Comparison of ENCODE assay signal across 9 cellular contexts in genomic region chr12:125533434-125534029, GRCh38.
DNase-seq lines count a peak whose midpoint lies in the region; ATAC-seq and TF ChIP-seq lines count a peak whose summit lies in the region.
"Had no signal": no experiment of that assay in that cellular context is flagged by ENCODE, and none has a peak within 500 bp of the region (broad histone marks: within the 10 kb centered on the region; RNA-seq: fewer than 3 reads in every experiment).

No MANE protein-coding gene starts in this region.

- H3K9me3 ChIP-seq in HAP-1 = no peaks in the 10 kb centered on the region
- H3K9me3 ChIP-seq in SJCRH30 (replicated peaks) = no peaks in the 10 kb centered on the region

- H3K4me3 ChIP-seq in HAP-1 (no peak overlapping the region), coronary artery (no peak overlapping the region), SJCRH30 (no peak overlapping the region)

- peak; percentile 14 for DNase-seq in NCI-H1694 treated with DMSO at 0.1 percent for 48 hours (lab: John Stamatoyannopoulos, UW)
- no peak for DNase-seq in NCI-H1694 (lab: John Stamatoyannopoulos, UW)
- DNase-seq in HAP-1 (ENCODE audit: low spot score in 2 of 2) = peak; percentile 9 to 76
- peak; percentile 76 for DNase-seq in NCI-H69 (lab: John Stamatoyannopoulos, UW)
- DNase-seq in coronary artery (ENCODE audit: low spot score) = peak; percentile 8
- no peak for DNase-seq in SJCRH30
- DNase-seq: CD4-positive, CD25-positive, alpha-beta regulatory T cell had no signal

- H3K4me3 Mint-ChIP-seq in nephron = no peak overlapping the region
- H3K4me3 Mint-ChIP-seq: CD4-positive, CD25-positive, alpha-beta regulatory T cell had no signal

- no peak for ATAC-seq in HG03139 (IDR thresholded peaks at IDR 0.05; ENCODE audit: unreplicated experiment)

- no peak overlapping the region for H3K27ac Mint-ChIP-seq in nephron
- H3K27ac Mint-ChIP-seq: CD4-positive, CD25-positive, alpha-beta regulatory T cell had no signal

- H3K4me1 Mint-ChIP-seq in nephron = no peaks in the 10 kb centered on the region
- H3K4me1 Mint-ChIP-seq: CD4-positive, CD25-positive, alpha-beta regulatory T cell had no signal

- H3K27me3 ChIP-seq in HAP-1 (ENCODE audit: low read depth) (no peaks in the 10 kb centered on the region), SJCRH30 (no peaks in the 10 kb centered on the region)

- H3K9me3 Mint-ChIP-seq in nephron = no peaks in the 10 kb centered on the region

- TF ChIP-seq CTCF in coronary artery (IDR thresholded peaks at IDR 0.05) (no peak), nephron (IDR thresholded peaks at IDR 0.05; ENCODE audit: unreplicated experiment in 3 of 3) (peak; percentile 81 to 95 (median 88))

- in situ Hi-C loops in HAP-1 (cut with MboI; ENCODE audit: low sequenced_read_pairs) = no loop called here

- H3K27me3 Mint-ChIP-seq in nephron (ENCODE audit: low read depth) = peaks cover 40% of the 10 kb centered on the region
- H3K27me3 Mint-ChIP-seq: CD4-positive, CD25-positive, alpha-beta regulatory T cell had no signal

- H3K4me1 ChIP-seq in HAP-1 (no peaks in the 10 kb centered on the region), SJCRH30 (no peaks in the 10 kb centered on the region)

- H3K27ac ChIP-seq in coronary artery (no peak overlapping the region), SJCRH30 (no peak overlapping the region)

- H3K36me3 Mint-ChIP-seq in nephron (ENCODE audit: low read depth) = no peaks in the 10 kb centered on the region
- H3K36me3 Mint-ChIP-seq: CD4-positive, CD25-positive, alpha-beta regulatory T cell had no signal

- no peaks in the 10 kb centered on the region for H3K36me3 ChIP-seq in HAP-1 (replicated peaks)
- H3K36me3 ChIP-seq in SJCRH30 = no peaks in the 10 kb centered on the region

Comparison
In these comparisons a context has a peak if more than half of its experiments do, and no peak if none do; other contexts are left out.
1. DNase-seq: peak in NCI-H1694 treated with DMSO at 0.1 percent for 48 hours (single experiment), HAP-1 (2 of 2), NCI-H69 (single experiment) and coronary artery (single experiment); none in NCI-H1694 (single experiment) and SJCRH30 (0 of 2).